In genomic region chr20:34736106-34736505, GRCh38 we compare ENCODE assay signal across 15 cellular contexts.
"Had no signal": no experiment of that assay in that cellular context is flagged by ENCODE, and none has a peak within 500 bp of the region (broad histone marks: within the 10 kb centered on the region; RNA-seq: fewer than 3 reads in every experiment).

No MANE protein-coding gene starts in this region.

- H3K4me3 ChIP-seq: dorsolateral prefrontal cortex, hepatocyte, skin epidermis, tibial nerve, uterus had no signal

- H3K27ac Mint-ChIP-seq: nephron progenitor cell; stimulated activated naive B cell treated with anti-CD40 and anti-IgM and Interleukin-4, amounts not matched to agents 10 μg/mL and 1 μg/mL and 100 μg/mL, for 72 hours had no signal

- H3K4me3 Mint-ChIP-seq: nephron progenitor cell; stimulated activated naive B cell treated with anti-CD40 and anti-IgM and Interleukin-4, amounts not matched to agents 10 μg/mL and 1 μg/mL and 100 μg/mL, for 72 hours had no signal

- H3K27me3 Mint-ChIP-seq: stimulated activated naive B cell treated with anti-CD40 and anti-IgM and Interleukin-4, amounts not matched to agents 10 μg/mL and 1 μg/mL and 100 μg/mL, for 72 hours had no signal

- H3K4me1 ChIP-seq: tibial nerve, uterus had no signal

- ATAC-seq: stimulated activated naive B cell treated with anti-CD40 and anti-IgM and Interleukin-4, amounts not matched to agents 10 μg/mL and 1 μg/mL and 100 μg/mL, for 72 hours had no signal

- H3K36me3 ChIP-seq: uterus had no signal

- H3K9me3 Mint-ChIP-seq: nephron progenitor cell; stimulated activated naive B cell treated with anti-CD40 and anti-IgM and Interleukin-4, amounts not matched to agents 10 μg/mL and 1 μg/mL and 100 μg/mL, for 72 hours had no signal

- DNase-seq: activated CD4-positive, CD25-positive, alpha-beta regulatory T cell treated with anti-CD3 and anti-CD28 coated beads, Interleukin-2, amount 50 U/mL, for 72 hours; activated naive CD4-positive, alpha-beta T cell; activated T-cell treated with anti-CD3 and anti-CD28 coated beads for 4 hours; anterior cingulate cortex; kidney; mesendoderm; nephron progenitor cell; stimulated activated CD4-positive, alpha-beta T cell treated with anti-CD3 and anti-CD28 coated beads, Interleukin-15, amount 100 ng/mL, for 24 hours; stimulated activated CD4-positive, alpha-beta T cell treated with anti-CD3 and anti-CD28 coated beads, Interleukin-4, amount 100 ng/mL, for 1 hour; stimulated activated naive B cell treated with anti-CD40 and anti-IgM and Interleukin-4, amounts not matched to agents 10 μg/mL and 1 μg/mL and 100 μg/mL, for 72 hours; uterus had no signal

- H3K27me3 ChIP-seq: dorsolateral prefrontal cortex, hepatocyte, tibial nerve, uterus had no signal

- H3K27ac ChIP-seq: hepatocyte, skin epidermis, tibial nerve, uterus had no signal

- H3K9me3 ChIP-seq: tibial nerve, uterus had no signal

- H3K4me1 Mint-ChIP-seq: nephron progenitor cell; stimulated activated naive B cell treated with anti-CD40 and anti-IgM and Interleukin-4, amounts not matched to agents 10 μg/mL and 1 μg/mL and 100 μg/mL, for 72 hours had no signal
